9 cellular contexts compared by ENCODE assay signal in genomic region chr10:117543245-117543998, GRCh38. TPM values are rescaled to one million over a fixed set of nuclear protein-coding genes. Genes with fewer than 3 reads are reported as not detected.
DNase-seq lines count a peak whose midpoint lies in the region; ATAC-seq and TF ChIP-seq lines count a peak whose summit lies in the region.
"Had no signal": no experiment of that assay in that cellular context is flagged by ENCODE, and none has a peak within 500 bp of the region (broad histone marks: within the 10 kb centered on the region; RNA-seq: fewer than 3 reads in every experiment).

No MANE protein-coding gene starts in this region.

- no peaks in the 10 kb centered on the region for H3K36me3 ChIP-seq in RWPE2 (ENCODE audit: low read depth)
- H3K36me3 ChIP-seq in body of pancreas (replicated peaks in 1 of 2; ENCODE audit: insufficient read depth in 1 of 2, low read depth in 2 of 2) = no peaks in the 10 kb centered on the region
- H3K36me3 ChIP-seq: Peyer's patch had no signal

- H3K4me1 ChIP-seq in RWPE2 (ENCODE audit: insufficient read depth, poor library complexity, severe bottlenecking) (no peaks in the 10 kb centered on the region), body of pancreas (peaks cover 54% of the 10 kb centered on the region)

- H3K4me3 ChIP-seq in RWPE2 (ENCODE audit: severe bottlenecking) (no peak overlapping the region), fibroblast of mammary gland (ENCODE audit: control insufficient read depth, low read depth, low read length) (peak overlapping the region; percentile 62), body of pancreas (peak overlapping the region in 1 of 2 donors; percentile 12)

- intact Hi-C loops in body of pancreas (cut with DNase I) = loop anchor here (10.0 kb wide), 1 partner anchor 561 kb away; no protein-coding TSS in a partner anchor

- 2% methylated on average over 7 to 85 of the region's 88 CpGs for WGBS in body of pancreas, 2 donors

- DNase-seq in Daoy (ENCODE audit: low read depth) (peak; percentile 61), RWPE2 (ENCODE audit: low spot score) (no peak), fibroblast of mammary gland (ENCODE audit: low read depth) (no peak), retina (peak; percentile 81), left lobe of liver (ENCODE audit: low spot score) (no peak), body of pancreas (no peak), LoVo (ENCODE audit: low spot score) (no peak)

- ATAC-seq in RWPE2 (ENCODE audit: low read depth) (peak; percentile 18), left lobe of liver (no peak), HG02938 (IDR thresholded peaks at IDR 0.05; ENCODE audit: unreplicated experiment) (no peak), body of pancreas (no peak)

- H3K27me3 ChIP-seq in RWPE2 (ENCODE audit: insufficient read depth, poor library complexity, severe bottlenecking) (peaks cover 100% of the 10 kb centered on the region), body of pancreas (peaks cover 7 to 58% of the 10 kb centered on the region in 2 donors)

- H3K9me3 ChIP-seq in RWPE2 (ENCODE audit: severe bottlenecking) (no peaks in the 10 kb centered on the region), body of pancreas (no peaks in the 10 kb centered on the region)
- H3K9me3 ChIP-seq: Peyer's patch had no signal

- H3K27ac ChIP-seq in RWPE2 (ENCODE audit: poor library complexity, severe bottlenecking) (no peak overlapping the region), body of pancreas (no peak overlapping the region)
- H3K27ac ChIP-seq: Peyer's patch had no signal

- no peak for TF ChIP-seq POLR2A in body of pancreas (IDR thresholded peaks at IDR 0.05)

- TF ChIP-seq CTCF in RWPE2 (IDR thresholded peaks at IDR 0.05; ENCODE audit: poor library complexity, severe bottlenecking) (no peak), fibroblast of mammary gland (conservative IDR thresholded peaks at IDR 0.05; ENCODE audit: control insufficient read depth, insufficient read depth, low read depth, low read length) (no peak), body of pancreas (IDR thresholded peaks at IDR 0.05) (no peak)

RNA-seq across cellular contexts. Expression of gene EMX2, which starts 0.9 kb away (rescaled TPM):
- total RNA-seq in Daoy (2014; rRNA removed; shearing (Covaris generic)) = 0.57 and 3.9 TPM in 2 replicates
- not detected for total RNA-seq in left lobe of liver
- not detected for total RNA-seq in body of pancreas
- total RNA-seq: Peyer's patch had no signal

Comparison
In these comparisons a context has a peak if more than half of its experiments do, and no peak if none do; other contexts are left out.
1. DNase-seq: peak in Daoy (single experiment) and retina (single experiment); none in RWPE2 (single experiment), fibroblast of mammary gland (single experiment), left lobe of liver (single experiment), body of pancreas (0 of 4) and LoVo (single experiment).